8 cellular contexts compared by ENCODE assay signal in genomic region chr1:114509596-114510234, GRCh38. TPM values are rescaled to one million over a fixed set of nuclear protein-coding genes. Genes with fewer than 3 reads are reported as not detected.
DNase-seq lines count a peak whose midpoint lies in the region; ATAC-seq and TF ChIP-seq lines count a peak whose summit lies in the region.

No MANE protein-coding gene starts in this region.

- H3K27me3 ChIP-seq in BE2C (no peaks in the 10 kb centered on the region; the same call in 1 of the 2 replicates), muscle layer of duodenum (ENCODE audit: low read depth, low read length) (no peaks in the 10 kb centered on the region)

- H3K36me3 ChIP-seq in BE2C (peaks cover 17% of the 10 kb centered on the region), KOPT-K1 (ENCODE audit: insufficient read depth, low read length) (peaks cover 39% of the 10 kb centered on the region), muscle layer of duodenum (ENCODE audit: control insufficient read depth in 1 of 2, insufficient read depth in 2 of 2, low read length in 2 of 2) (no peaks in the 10 kb centered on the region)

- TF ChIP-seq CTCF in BE2C (IDR thresholded peaks at IDR 0.05; ENCODE audit: low read depth, low read length) = no peak

- no peaks in the 10 kb centered on the region for H3K9me3 ChIP-seq in BE2C
- no peaks in the 10 kb centered on the region for H3K9me3 ChIP-seq in KOPT-K1 (ENCODE audit: insufficient read depth, low read length, poor library complexity, severe bottlenecking)
- H3K9me3 ChIP-seq in muscle layer of duodenum (ENCODE audit: control insufficient read depth in 1 of 2, low read length in 2 of 2) = no peaks in the 10 kb centered on the region

- ATAC-seq in HG03439 (IDR thresholded peaks at IDR 0.05; ENCODE audit: unreplicated experiment) = no peak
- ATAC-seq in GM21529 (IDR thresholded peaks at IDR 0.05; ENCODE audit: unreplicated experiment) = no peak

- H3K27ac ChIP-seq in KOPT-K1 (ENCODE audit: low read depth, low read length, poor library complexity, severe bottlenecking) = peak overlapping the region; percentile 95
- peak overlapping the region; percentile 67 for H3K27ac ChIP-seq in caudate nucleus (ENCODE audit: low read depth, low read length)
- H3K27ac ChIP-seq in muscle layer of duodenum (ENCODE audit: low read length) = peak overlapping the region; percentile 39

- DNase-seq in BE2C = no peak
- DNase-seq in caudate nucleus (lab: John Stamatoyannopoulos, UW) = peak in 3 of 61 donors; percentile 38 to 54 (median 38)
- no peak for DNase-seq in NCI-H1436 treated with DMSO at 0.1 percent for 48 hours (lab: John Stamatoyannopoulos, UW)
- DNase-seq in activated CD4-positive, alpha-beta T cell treated with anti-CD3 and anti-CD28 coated beads for 4 hours = no peak

- peaks cover 7% of the 10 kb centered on the region; the same call in 1 of the 2 replicates for H3K4me1 ChIP-seq in BE2C
- H3K4me1 ChIP-seq in muscle layer of duodenum (ENCODE audit: control insufficient read depth in 1 of 2, insufficient read depth in 2 of 2, low read length in 2 of 2) = peaks cover 14 to 30% of the 10 kb centered on the region in 2 donors

- H3K4me3 ChIP-seq in BE2C (ENCODE audit: low read depth, low read length) = peak overlapping the region; percentile 94
- peak overlapping the region; percentile 84 to 98 for H3K4me3 ChIP-seq in muscle layer of duodenum (ENCODE audit: low read depth in 1 of 2, low read length in 2 of 2)

RNA-seq across cellular contexts. Expression of gene TRIM33, which starts 1.3 kb away (rescaled TPM):
- polyA plus RNA-seq in BE2C (2012; ENCODE audit: insufficient read depth, insufficient read length, low read depth) = 19.1 TPM

Comparison
In these comparisons a context has a peak if more than half of its experiments do, and no peak if none do; other contexts are left out.
1. H3K27ac ChIP-seq: peak in every context shown above with its lines; median percentile 95 in KOPT-K1; 67 in caudate nucleus; 39 in muscle layer of duodenum.